In the genomic region with DNA sequence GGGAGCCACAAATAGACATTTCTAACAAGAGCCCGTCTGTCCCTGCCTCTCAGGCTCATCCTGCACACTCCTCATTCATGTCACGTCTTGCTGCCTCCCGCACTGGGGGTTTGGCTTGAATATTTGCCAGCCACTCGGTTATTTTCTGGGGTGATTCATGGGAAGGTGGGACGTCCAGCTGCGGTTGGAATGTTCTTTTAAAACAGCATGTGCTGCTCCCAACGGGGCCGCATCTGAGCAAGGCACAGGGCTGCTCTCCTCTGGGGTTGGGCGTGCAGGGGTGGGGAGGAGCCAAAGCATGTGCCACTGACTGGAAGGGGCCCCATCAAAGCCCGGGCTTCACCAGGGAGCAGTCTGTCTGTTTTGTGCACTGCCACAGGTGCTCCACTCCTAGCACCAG, we compare ENCODE assay signal across 14 cellular contexts. TPM values are rescaled to one million over a fixed set of nuclear protein-coding genes. Genes with fewer than 3 reads are reported as not detected.
DNase-seq lines count a peak whose midpoint lies in the region; ATAC-seq, FAIRE-seq and TF ChIP-seq lines count a peak whose summit lies in the region.
"Had no signal": no experiment of that assay in that cellular context is flagged by ENCODE, and none has a peak within 500 bp of the region (broad histone marks: within the 10 kb centered on the region; RNA-seq: fewer than 3 reads in every experiment).

No MANE protein-coding gene starts in this region.

- H3K27me3 Mint-ChIP-seq in naive thymus-derived CD4-positive, alpha-beta T cell: peaks cover 10 to 24% (median 17%) of the 10 kb centered on the region in 5 donors
- H3K27me3 Mint-ChIP-seq in stimulated activated memory B cell treated with anti-CD40 and anti-IgM and Interleukin-4, amounts not matched to agents 10 μg/mL and 1 μg/mL and 100 μg/mL, for 72 hours: peaks cover 28% of the 10 kb centered on the region

- no peak overlapping the region for H3K27ac ChIP-seq in naive thymus-derived CD4-positive, alpha-beta T cell (ENCODE audit: low read depth, low read length)
- H3K27ac ChIP-seq: 22Rv1, thyroid gland had no signal

- CTCF ChIA-PET in naive thymus-derived CD4-positive, alpha-beta T cell (lab: Charles Lee): no interaction called here

- peaks cover 0 to 6% (median 0%) of the 10 kb centered on the region in 11 donors for H3K9me3 Mint-ChIP-seq in naive thymus-derived CD4-positive, alpha-beta T cell
- H3K9me3 Mint-ChIP-seq in stimulated activated memory B cell treated with anti-CD40 and anti-IgM and Interleukin-4, amounts not matched to agents 10 μg/mL and 1 μg/mL and 100 μg/mL, for 72 hours: peaks cover 3% of the 10 kb centered on the region

- POLR2A ChIA-PET in naive thymus-derived CD4-positive, alpha-beta T cell (lab: Charles Lee): no interaction called here

- TF ChIP-seq CTCF in fibroblast of mammary gland (conservative IDR thresholded peaks at IDR 0.05; ENCODE audit: control insufficient read depth, insufficient read depth, low read depth, low read length) (no peak), D721Med (IDR thresholded peaks at IDR 0.05; ENCODE audit: insufficient read depth, missing control alignments) (no peak)

- no peaks in the 10 kb centered on the region for H3K4me1 Mint-ChIP-seq in naive thymus-derived CD4-positive, alpha-beta T cell
- no peaks in the 10 kb centered on the region for H3K4me1 Mint-ChIP-seq in stimulated activated memory B cell treated with anti-CD40 and anti-IgM and Interleukin-4, amounts not matched to agents 10 μg/mL and 1 μg/mL and 100 μg/mL, for 72 hours
- H3K4me1 Mint-ChIP-seq: activated B cell treated with CpG ODN at 0.5 μM for 24 hours had no signal

- intact Hi-C loops in naive thymus-derived CD4-positive, alpha-beta T cell (cut with micrococcal nuclease): no loop called here

- H3K36me3 Mint-ChIP-seq in naive thymus-derived CD4-positive, alpha-beta T cell: peaks cover 0 to 9% (median 8%) of the 10 kb centered on the region in 5 donors
- H3K36me3 Mint-ChIP-seq in stimulated activated memory B cell treated with anti-CD40 and anti-IgM and Interleukin-4, amounts not matched to agents 10 μg/mL and 1 μg/mL and 100 μg/mL, for 72 hours: no peaks in the 10 kb centered on the region

- no peak overlapping the region for H3K4me3 ChIP-seq in fibroblast of mammary gland (ENCODE audit: control insufficient read depth, low read depth, low read length)
- no peak overlapping the region for H3K4me3 ChIP-seq in skeletal muscle cell (ENCODE audit: low read depth, low read length)
- no peak overlapping the region for H3K4me3 ChIP-seq in naive thymus-derived CD4-positive, alpha-beta T cell (ENCODE audit: low read length)
- H3K4me3 ChIP-seq: thyroid gland had no signal

- H3K27me3 ChIP-seq in naive thymus-derived CD4-positive, alpha-beta T cell (ENCODE audit: control insufficient read depth in 2 of 2, insufficient read depth in 2 of 2, low read length in 2 of 2): no peaks in the 10 kb centered on the region
- H3K27me3 ChIP-seq: thyroid gland had no signal

- ATAC-seq in naive thymus-derived CD4-positive, alpha-beta T cell: no peak
- no peak for ATAC-seq in stimulated activated memory B cell treated with anti-CD40 and anti-IgM and Interleukin-4, amounts not matched to agents 10 μg/mL and 1 μg/mL and 100 μg/mL, for 72 hours

- no peak overlapping the region for H3K4me3 Mint-ChIP-seq in naive thymus-derived CD4-positive, alpha-beta T cell
- H3K4me3 Mint-ChIP-seq in stimulated activated memory B cell treated with anti-CD40 and anti-IgM and Interleukin-4, amounts not matched to agents 10 μg/mL and 1 μg/mL and 100 μg/mL, for 72 hours: no peak overlapping the region
- H3K4me3 Mint-ChIP-seq: activated B cell treated with CpG ODN at 0.5 μM for 24 hours had no signal

- no peak for FAIRE-seq in D721Med (lab: Jason Lieb, UNC)

- H3K9me3 ChIP-seq in naive thymus-derived CD4-positive, alpha-beta T cell (ENCODE audit: control insufficient read depth in 2 of 3, low read length in 3 of 3): no peaks in the 10 kb centered on the region
- H3K9me3 ChIP-seq: thyroid gland had no signal

- H3K27ac Mint-ChIP-seq in naive thymus-derived CD4-positive, alpha-beta T cell: no peak overlapping the region
- no peak overlapping the region for H3K27ac Mint-ChIP-seq in stimulated activated memory B cell treated with anti-CD40 and anti-IgM and Interleukin-4, amounts not matched to agents 10 μg/mL and 1 μg/mL and 100 μg/mL, for 72 hours
- H3K27ac Mint-ChIP-seq: activated B cell treated with CpG ODN at 0.5 μM for 24 hours had no signal

- DNase-seq in DMS 273 (lab: John Stamatoyannopoulos, UW; ENCODE audit: unreplicated experiment) (peak; percentile 46), DMS 273 treated with DMSO at 0.1 percent for 48 hours (lab: John Stamatoyannopoulos, UW) (no peak), RPMI7951 (ENCODE audit: low read depth) (peak; percentile 55), fibroblast of mammary gland (ENCODE audit: low read depth) (peak; percentile 59), skeletal muscle cell (ENCODE audit: low read depth) (peak; percentile 21), D721Med (ENCODE audit: insufficient read length, low spot score) (no peak)
- DNase-seq in naive thymus-derived CD4-positive, alpha-beta T cell: no peak
- DNase-seq: activated B cell treated with CpG ODN at 0.5 μM for 24 hours; activated CD8-positive, alpha-beta memory T cell treated with anti-CD3 and anti-CD28 coated beads, Interleukin-2, amount 50 U/mL, for 48 hours; Calu3; Kasumi-1; thyroid gland had no signal

- no peaks in the 10 kb centered on the region for H3K4me1 ChIP-seq in naive thymus-derived CD4-positive, alpha-beta T cell (ENCODE audit: control insufficient read depth in 2 of 2, insufficient read depth in 2 of 2, low read length in 2 of 2)
- H3K4me1 ChIP-seq: thyroid gland had no signal

- H3K36me3 ChIP-seq in naive thymus-derived CD4-positive, alpha-beta T cell (ENCODE audit: control insufficient read depth in 2 of 3, insufficient read depth in 3 of 3, low read length in 3 of 3): no peaks in the 10 kb centered on the region
- H3K36me3 ChIP-seq: thyroid gland had no signal

RNA-seq across cellular contexts. Expression of a gene that starts 25.9 kb away (rescaled TPM):
- not detected in 2 replicates for total RNA-seq in RPMI7951 (2014; rRNA removed; shearing (Covaris generic))
- not detected for total RNA-seq in naive thymus-derived CD4-positive, alpha-beta T cell
- not detected for polyA plus RNA-seq in naive thymus-derived CD4-positive, alpha-beta T cell
- total RNA-seq: activated B cell treated with CpG ODN at 0.5 μM for 24 hours, Calu3 had no signal

Comparison
In these comparisons a context has a peak if more than half of its experiments do, and no peak if none do; other contexts are left out.
1. DNase-seq: peak in DMS 273 (single experiment), RPMI7951 (single experiment), fibroblast of mammary gland (single experiment) and skeletal muscle cell (single experiment); none in DMS 273 treated with DMSO at 0.1 percent for 48 hours (single experiment), naive thymus-derived CD4-positive, alpha-beta T cell (0 of 9) and D721Med (single experiment).